ENCODE assay signal across 8 cellular contexts in genomic region chr12:6960291-6961277, GRCh38. TPM values are rescaled to one million over a fixed set of nuclear protein-coding genes. Genes with fewer than 3 reads are reported as not detected.
DNase-seq lines count a peak whose midpoint lies in the region; ATAC-seq and TF ChIP-seq lines count a peak whose summit lies in the region.

No MANE protein-coding gene starts in this region.

- H2AK5ac ChIP-seq in mesendoderm (ENCODE audit: low read length) = no peak overlapping the region

- peak overlapping the region; percentile 77 for H3K4ac ChIP-seq in mesendoderm (ENCODE audit: low read depth, low read length)

- DNase-seq in NCI-H2196 (lab: John Stamatoyannopoulos, UW; ENCODE audit: unreplicated experiment) (peak; percentile 2), NCI-H2196 treated with DMSO at 0.1 percent for 48 hours (lab: John Stamatoyannopoulos, UW; ENCODE audit: unreplicated experiment) (no peak), MV-4-11 (lab: John Stamatoyannopoulos, UW) (peak; percentile 63), ascending aorta (ENCODE audit: low spot score in 2 of 2) (peak in 1 of 2 donors; percentile 62), mesendoderm (peak; percentile 63), NCI-H1048 (lab: John Stamatoyannopoulos, UW) (no peak)

- H2BK15ac ChIP-seq in mesendoderm (replicated peaks; ENCODE audit: low read depth) = no peak overlapping the region

- no peak overlapping the region for H3K4me2 ChIP-seq in mesendoderm (ENCODE audit: low read length)

- H3K79me1 ChIP-seq in mesendoderm (ENCODE audit: low read length) = peaks cover 2% of the 10 kb centered on the region

- H3K79me2 ChIP-seq in mesendoderm (ENCODE audit: control insufficient read depth, insufficient read depth, low read length) = peaks cover 15% of the 10 kb centered on the region

- H2BK120ac ChIP-seq in mesendoderm (ENCODE audit: low read depth, low read length) = no peak overlapping the region

- H3K4me3 ChIP-seq in ascending aorta (peak overlapping the region in 1 of 2 donors; percentile 22), mesendoderm (ENCODE audit: low read length) (no peak overlapping the region)

- no peak overlapping the region for H4K8ac ChIP-seq in mesendoderm (ENCODE audit: low read depth, low read length)

- H3K56ac ChIP-seq in mesendoderm (ENCODE audit: low read length) = peak overlapping the region; percentile 97

- H4K5ac ChIP-seq in mesendoderm (ENCODE audit: low read length) = no peak overlapping the region

- peaks cover 4 to 5% of the 10 kb centered on the region in 2 donors for H3K36me3 ChIP-seq in ascending aorta
- no peaks in the 10 kb centered on the region for H3K36me3 ChIP-seq in mesendoderm (ENCODE audit: control insufficient read depth, insufficient read depth, low read length)

- peak overlapping the region; percentile 97 for H3K9ac ChIP-seq in mesendoderm (ENCODE audit: low read length)

- H3K18ac ChIP-seq in mesendoderm (ENCODE audit: low read length) = no peak overlapping the region

- H2BK5ac ChIP-seq in mesendoderm (ENCODE audit: low read length) = no peak overlapping the region

- no CpG with 5 or more reads among the region's 20 CpGs for WGBS in mesendoderm (ENCODE audit: extremely low coverage, insufficient coverage, low lambda C conversion rate)

- H3K27me3 ChIP-seq in ascending aorta (no peaks in the 10 kb centered on the region), mesendoderm (ENCODE audit: insufficient read depth, low read length, poor library complexity) (no peaks in the 10 kb centered on the region)

- ATAC-seq in GM21381 (IDR thresholded peaks at IDR 0.05; ENCODE audit: unreplicated experiment) (no peak), HG02885 (IDR thresholded peaks at IDR 0.05; ENCODE audit: poor library complexity, unreplicated experiment) (no peak)

- intact Hi-C loops in ascending aorta (cut with DNase I) = no loop called here

- TF ChIP-seq CTCF in ascending aorta (IDR thresholded peaks at IDR 0.05) = no peak

- H3K9me3 ChIP-seq in ascending aorta = no peaks in the 10 kb centered on the region

- no peak overlapping the region for H3K23ac ChIP-seq in mesendoderm (ENCODE audit: low read length)

- H3K4me1 ChIP-seq in ascending aorta (peaks cover 0 to 10% of the 10 kb centered on the region in 2 donors), mesendoderm (ENCODE audit: control insufficient read depth, low read depth, low read length) (peaks cover 10% of the 10 kb centered on the region)

- H3K27ac ChIP-seq in ascending aorta (peak overlapping the region; percentile 38 to 64), mesendoderm (ENCODE audit: low read depth, low read length) (no peak overlapping the region)

RNA-seq across cellular contexts. Expression of gene PTPN6, which starts 9.4 kb away (rescaled TPM):
- 1.7 TPM for total RNA-seq in ascending aorta
- polyA plus RNA-seq in mesendoderm (2013, experiment 1 of 2) = 13.2 TPM
- polyA plus RNA-seq in mesendoderm (2013, experiment 2 of 2) = 14.1 TPM

RNA-seq across cellular contexts. Expression of gene PHB2, which starts 9.9 kb away (rescaled TPM):
- total RNA-seq in ascending aorta = 85.5 TPM
- polyA plus RNA-seq in mesendoderm (2013, experiment 1 of 2) = 473 TPM
- polyA plus RNA-seq in mesendoderm (2013, experiment 2 of 2) = 476 TPM

RNA-seq across cellular contexts. Expression of gene EMG1, which starts 10.1 kb away (rescaled TPM):
- 37.4 TPM for total RNA-seq in ascending aorta
- 119 TPM for polyA plus RNA-seq in mesendoderm (2013, experiment 1 of 2)
- polyA plus RNA-seq in mesendoderm (2013, experiment 2 of 2) = 115 TPM

RNA-seq across cellular contexts. Expression of gene C12orf57, which starts 16.8 kb away (rescaled TPM):
- 558 TPM for total RNA-seq in ascending aorta
- 146 TPM for polyA plus RNA-seq in mesendoderm (2013, experiment 1 of 2)
- polyA plus RNA-seq in mesendoderm (2013, experiment 2 of 2) = 141 TPM

RNA-seq across cellular contexts. Expression of gene RNU7-1, which starts 17.0 kb away (rescaled TPM):
- total RNA-seq in ascending aorta = not detected
- not detected for polyA plus RNA-seq in mesendoderm (2013, experiment 1 of 2)
- not detected for polyA plus RNA-seq in mesendoderm (2013, experiment 2 of 2)

Comparison
In these comparisons a context has a peak if more than half of its experiments do, and no peak if none do; other contexts are left out.
1. DNase-seq: peak in NCI-H2196 (single experiment), MV-4-11 (single experiment) and mesendoderm (single experiment); none in NCI-H2196 treated with DMSO at 0.1 percent for 48 hours (single experiment) and NCI-H1048 (single experiment).